ENCODE assay signal across 8 cellular contexts in the genomic region with DNA sequence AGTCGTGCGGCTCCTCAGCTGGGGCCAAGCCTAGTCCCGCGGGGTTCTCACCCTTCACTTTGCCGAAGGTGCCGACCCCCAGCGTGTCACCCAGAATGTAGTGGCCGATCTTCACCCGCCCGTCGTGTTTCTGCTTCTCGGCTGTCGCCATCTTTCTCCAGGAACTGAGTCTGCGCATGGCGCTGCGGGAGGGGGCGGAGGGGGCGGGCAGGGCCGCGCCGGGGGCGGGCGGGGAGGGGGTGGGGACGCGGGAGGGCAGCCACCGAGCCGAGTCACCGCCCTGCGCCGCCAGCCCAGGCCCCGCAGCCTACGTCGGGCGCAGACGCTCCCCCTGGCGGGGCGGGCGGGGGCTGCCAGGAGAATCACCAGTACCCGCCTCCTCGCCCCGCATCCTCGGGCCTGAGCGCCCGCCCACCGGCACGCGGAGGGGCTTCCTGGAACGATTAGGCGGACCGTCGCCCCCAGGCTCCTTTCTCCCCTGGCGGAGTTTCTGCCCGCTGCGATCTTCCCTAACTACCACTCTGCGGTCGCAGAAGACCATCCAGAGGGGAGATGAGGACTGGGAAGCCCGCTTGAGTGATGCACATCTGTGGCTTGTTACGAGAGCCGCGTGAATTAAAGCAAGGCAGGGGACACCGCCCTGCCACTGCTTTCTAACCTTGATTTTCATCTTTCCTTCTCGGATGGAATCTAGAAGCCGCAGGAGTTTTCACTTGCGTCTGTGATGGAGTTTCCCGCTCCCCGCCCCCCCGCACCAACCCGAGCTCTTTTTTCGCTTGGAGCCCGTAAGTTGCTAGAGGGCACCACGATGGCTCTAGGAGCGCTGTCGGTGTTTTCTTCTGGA. TPM values are rescaled to one million over a fixed set of nuclear protein-coding genes. Genes with fewer than 3 reads are reported as not detected.
DNase-seq lines count a peak whose midpoint lies in the region; ATAC-seq, FAIRE-seq and TF ChIP-seq lines count a peak whose summit lies in the region.

PRKAA1 (minus strand) TSS at position 363 of the 844 bp plus-strand sequence; CDS start at position 178, 185 bp downstream.

- H3K9ac ChIP-seq in HUES48 (ENCODE audit: low read depth, low read length): peak within 1 kb of the TSS; percentile 94
- peak within 1 kb of the TSS; percentile 87 to 98 (median 96) for H3K9ac ChIP-seq in H1 (replicated peaks in 1 of 4; ENCODE audit: extremely low read depth in 1 of 4, low read depth in 3 of 4, low read length in 3 of 4)
- peak within 1 kb of the TSS; percentile 92 for H3K9ac ChIP-seq in mesendoderm (ENCODE audit: low read length)

- H2BK15ac ChIP-seq in H1 (ENCODE audit: low read length) (no peak within 1 kb of the TSS), mesendoderm (replicated peaks; ENCODE audit: low read depth) (no peak within 1 kb of the TSS)

- peak within 1 kb of the TSS; percentile 97 for H4K5ac ChIP-seq in H1 (ENCODE audit: insufficient read length, low read depth, low read length)
- H4K5ac ChIP-seq in mesendoderm (ENCODE audit: low read length): peak within 1 kb of the TSS; percentile 66

- H3K18ac ChIP-seq in H1 (ENCODE audit: extremely low read depth, low read length) (peak within 1 kb of the TSS; percentile 95; the same call in 1 of the 2 replicates), mesendoderm (ENCODE audit: low read length) (peak within 1 kb of the TSS; percentile 98)

- peak within 1 kb of the TSS; percentile 97; the same call in 1 of the 2 replicates for H2BK12ac ChIP-seq in H1 (ENCODE audit: low read depth, low read length)

- peak; percentile 25 to 43; a peak in 3 of 4 replicates for TF ChIP-seq RAD21 in H1 (IDR thresholded peaks at IDR 0.05 in 1 of 2, conservative IDR thresholded peaks at IDR 0.05 in 1 of 2; ENCODE audit: low read depth in 2 of 2, low read length in 2 of 2)

- H3K79me2 ChIP-seq in H1 (ENCODE audit: control insufficient read depth in 1 of 2, insufficient read depth in 2 of 2, low read length in 2 of 2): peaks cover 25 to 44% of the 10 kb centered on the region in 2 experiments
- H3K79me2 ChIP-seq in mesendoderm (ENCODE audit: control insufficient read depth, insufficient read depth, low read length): peaks cover 38% of the 10 kb centered on the region

- H3K79me1 ChIP-seq in H1 (ENCODE audit: low read depth, low read length): no peaks in the 10 kb centered on the region; the same call in 1 of the 2 replicates
- peaks cover 2% of the 10 kb centered on the region for H3K79me1 ChIP-seq in mesendoderm (ENCODE audit: low read length)

- ATAC-seq in GM21423 (IDR thresholded peaks at IDR 0.05; ENCODE audit: unreplicated experiment): peak; percentile 94

- H3K23ac ChIP-seq in H1 (ENCODE audit: insufficient read length) (no peak within 1 kb of the TSS), mesendoderm (ENCODE audit: low read length) (peak within 1 kb of the TSS; percentile 99)

- H2AK5ac ChIP-seq in H1 (ENCODE audit: low read depth, low read length) (no peak within 1 kb of the TSS), mesendoderm (ENCODE audit: low read length) (no peak within 1 kb of the TSS)

- DNase-seq in D341Med (ENCODE audit: low spot score): peak; percentile 96
- peak; percentile 98 for DNase-seq in NOMO-1 treated with dmso at 0.1 percent for 144 hours (lab: John Stamatoyannopoulos, UW; ENCODE audit: unreplicated experiment)
- peak; percentile 59 to 83 (median 71) for DNase-seq in activated CD8-positive, alpha-beta memory T cell treated with anti-CD3 and anti-CD28 coated beads for 48 hours (ENCODE audit: low read depth in 2 of 3, low spot score in 2 of 3)
- peak; percentile 58 to 95 for DNase-seq in H1 (ENCODE audit: low read depth in 1 of 2, low spot score in 2 of 2)
- peak; percentile 93 for DNase-seq in mesendoderm
- DNase-seq in stimulated activated CD8-positive, alpha-beta memory T cell treated with anti-CD3 and anti-CD28 coated beads, Interleukin-15, amount 100 ng/mL, for 1 hour (ENCODE audit: low read depth): peak; percentile 71

- FAIRE-seq in H1 (lab: Jason Lieb, UNC): no peak

- H3K4me1 ChIP-seq in HUES48 (ENCODE audit: control insufficient read depth, insufficient read depth, low read length) (peaks cover 19% of the 10 kb centered on the region), H1 (replicated peaks in 1 of 4; ENCODE audit: control insufficient read depth in 3 of 4, insufficient read depth in 4 of 4, low read length in 3 of 4) (peaks cover 0 to 5% (median 0%) of the 10 kb centered on the region in 4 experiments; a peak in 2 of 7 replicates), mesendoderm (ENCODE audit: control insufficient read depth, low read depth, low read length) (peaks cover 4% of the 10 kb centered on the region)

- no peaks in the 10 kb centered on the region for H3K9me3 ChIP-seq in HUES48 (ENCODE audit: control insufficient read depth, insufficient read depth, low read length)
- no peaks in the 10 kb centered on the region; a peak in 1 of 4 replicates for H3K9me3 ChIP-seq in H1 (ENCODE audit: insufficient read depth in 2 of 2, low read depth in 1 of 2, low read length in 1 of 2)

- no peak within 1 kb of the TSS for H2BK20ac ChIP-seq in H1 (ENCODE audit: low read length)

- H4K20me1 ChIP-seq in H1 (replicated peaks in 1 of 2; ENCODE audit: control insufficient read depth in 1 of 2, insufficient read depth in 2 of 2, low read length in 2 of 2): peaks cover 0 to 3% of the 10 kb centered on the region in 2 experiments

- peak; percentile 62 to 67 (median 63) for TF ChIP-seq CTCF in H1 (IDR thresholded peaks at IDR 0.05; ENCODE audit: control extremely low read depth in 1 of 3, insufficient read depth in 1 of 3, low read depth in 1 of 3, low read length in 3 of 3)

- H3K56ac ChIP-seq in H1 (replicated peaks; ENCODE audit: insufficient read length, low read depth, low read length) (peak within 1 kb of the TSS; percentile 96), mesendoderm (ENCODE audit: low read length) (peak within 1 kb of the TSS; percentile 98)

- H3K14ac ChIP-seq in H1 (ENCODE audit: insufficient read length): no peak within 1 kb of the TSS

- H3K4me3 ChIP-seq in HUES48 (ENCODE audit: low read depth, low read length) (peak within 1 kb of the TSS; percentile 92), H1 (ENCODE audit: extremely low read depth in 1 of 4, insufficient read depth in 2 of 4, low read depth in 3 of 4, low read length in 4 of 4) (peak within 1 kb of the TSS; percentile 68 to 98 (median 92)), mesendoderm (ENCODE audit: low read length) (peak within 1 kb of the TSS; percentile 83)

- CTCF ChIA-PET in H1 (lab: Charles Lee; ENCODE audit: partially characterized antibody): interaction anchor here (0.5 to 1.7 kb wide), 8 partner anchors 10 to 22 kb away, joined by 3 to 7 read pairs (median 3); no protein-coding TSS in a partner anchor

- TF ChIP-seq EP300 in H1 (IDR thresholded peaks at IDR 0.05; ENCODE audit: borderline replicate concordance in 1 of 2, low read depth in 2 of 2, low read length in 2 of 2): no peak

- peak within 1 kb of the TSS; percentile 51 to 81 for H3K4me2 ChIP-seq in H1 (ENCODE audit: insufficient read depth in 1 of 2, low read depth in 2 of 2, low read length in 2 of 2)
- peak within 1 kb of the TSS; percentile 88 for H3K4me2 ChIP-seq in mesendoderm (ENCODE audit: low read length)

- no peaks in the 10 kb centered on the region; the same call in 1 of the 2 replicates for H3K23me2 ChIP-seq in H1 (ENCODE audit: low read depth, low read length)

- H4K91ac ChIP-seq in H1 (replicated peaks; ENCODE audit: insufficient read length, low read length): peak within 1 kb of the TSS; percentile 97

- POLR2A ChIA-PET in H1 (lab: Charles Lee; ENCODE audit: partially characterized antibody): interaction anchor here (0.6 to 1.5 kb wide), 13 partner anchors 8 to 143 kb away, joined by 3 to 5 read pairs (median 3); no protein-coding TSS in a partner anchor

- H2BK5ac ChIP-seq in H1 (ENCODE audit: low read depth, low read length) (peak within 1 kb of the TSS; percentile 93), mesendoderm (ENCODE audit: low read length) (peak within 1 kb of the TSS; percentile 94)

- H3K27ac ChIP-seq in HUES48 (ENCODE audit: low read depth, low read length) (peak within 1 kb of the TSS; percentile 97), H1 (ENCODE audit: low read depth, low read length) (peak within 1 kb of the TSS; percentile 95), mesendoderm (ENCODE audit: low read depth, low read length) (peak within 1 kb of the TSS; percentile 99)

- no peaks in the 10 kb centered on the region for H3K27me3 ChIP-seq in HUES48 (ENCODE audit: control insufficient read depth, insufficient read depth, low read length)
- H3K27me3 ChIP-seq in H1 (replicated peaks in 1 of 4; ENCODE audit: control insufficient read depth in 3 of 4, extremely low read depth in 1 of 4, insufficient read depth in 3 of 4, low read length in 3 of 4): no peaks in the 10 kb centered on the region
- H3K27me3 ChIP-seq in mesendoderm (ENCODE audit: insufficient read depth, low read length, poor library complexity): no peaks in the 10 kb centered on the region

- peak within 1 kb of the TSS; percentile 92 for H2AFZ ChIP-seq in H1 (ENCODE audit: low read length)

- H4K8ac ChIP-seq in H1 (ENCODE audit: extremely low read depth, insufficient read depth, low read length): peak within 1 kb of the TSS; percentile 96
- no peak within 1 kb of the TSS for H4K8ac ChIP-seq in mesendoderm (ENCODE audit: low read depth, low read length)

- H3K4ac ChIP-seq in H1 (replicated peaks; ENCODE audit: insufficient read length, low read depth, low read length) (peak within 1 kb of the TSS; percentile 91), mesendoderm (ENCODE audit: low read depth, low read length) (peak within 1 kb of the TSS; percentile 91)

- H3K36me3 ChIP-seq in HUES48 (ENCODE audit: control insufficient read depth, insufficient read depth, low read length) (peaks cover 4% of the 10 kb centered on the region; the same call in 1 of the 2 replicates), H1 (ENCODE audit: control insufficient read depth in 2 of 4, insufficient read depth in 4 of 4, low read length in 3 of 4) (no peaks in the 10 kb centered on the region; a peak in 1 of 8 replicates), mesendoderm (ENCODE audit: control insufficient read depth, insufficient read depth, low read length) (no peaks in the 10 kb centered on the region)

- peak; percentile 88 to 92 for TF ChIP-seq POLR2A in H1 (IDR thresholded peaks at IDR 0.05; ENCODE audit: control extremely low read depth in 1 of 2, low read depth in 2 of 2, low read length in 2 of 2)

- peak within 1 kb of the TSS; percentile 38 for H2BK120ac ChIP-seq in H1 (replicated peaks; ENCODE audit: low read depth, low read length)
- peak within 1 kb of the TSS; percentile 64 for H2BK120ac ChIP-seq in mesendoderm (ENCODE audit: low read depth, low read length)

- WGBS in H1 (ENCODE audit: extremely low coverage in 1 of 2, insufficient coverage in 1 of 2, insufficient read length in 1 of 2, insufficient replicate concordance in 2 of 2, low coverage in 1 of 2, low lambda C conversion rate in 2 of 2, missing lambda C conversion rate in 1 of 2), 2 experiments: 1% methylated on average over 33 of the region's 73 CpGs; no CpG with 5 or more reads in 1 of the 2 experiments
- no CpG with 5 or more reads among the region's 73 CpGs for WGBS in mesendoderm (ENCODE audit: extremely low coverage, insufficient coverage, low lambda C conversion rate)

RNA-seq across cellular contexts. Expression of gene PRKAA1, which starts in this region (rescaled TPM):
- total RNA-seq in H1 (2021; fragmentation: NEBNext Ultra II Directional; extraction: Animal tissue kit (Norgen Biotek cat#: 25700)): 30.3 and 33.1 TPM in 2 replicates
- 9.2 and 10.4 TPM in 2 replicates for polyA plus RNA-seq in H1 (2011; rRNA removed)
- polyA plus RNA-seq in H1 (2011; cell fraction: cytosol; rRNA removed): 12.6 TPM
- 12.5 TPM for polyA plus RNA-seq in H1 (2011; cell fraction: nucleus; rRNA removed)
- 16.8 to 32.6 TPM (median 21.3 TPM) in 4 replicates for polyA plus RNA-seq in H1 (2012, experiment 1 of 2)
- 1.9 TPM for polyA plus RNA-seq in H1 (2012, experiment 2 of 2)
- polyA plus RNA-seq in H1 (2013, experiment 1 of 2): 24.1 TPM
- 24.0 TPM for polyA plus RNA-seq in H1 (2013, experiment 2 of 2)
- 13.5 and 24.9 TPM in 2 replicates for polyA minus RNA-seq in H1 (2011; rRNA and poly(A)+ RNA removed)
- 16.7 TPM for polyA minus RNA-seq in H1 (2011; cell fraction: cytosol; rRNA and poly(A)+ RNA removed)
- 29.1 TPM for polyA minus RNA-seq in H1 (2011; cell fraction: nucleus; rRNA and poly(A)+ RNA removed)
- 29.0 TPM for polyA plus RNA-seq in mesendoderm (2013, experiment 1 of 2)
- polyA plus RNA-seq in mesendoderm (2013, experiment 2 of 2): 26.4 TPM

Comparison
In these comparisons a context has a peak if more than half of its experiments do, and no peak if none do; other contexts are left out.
1. Peak in every context shown above with its lines: DNase-seq, ATAC-seq, H3K4me3 ChIP-seq and H3K27ac ChIP-seq.